ENCODE assay signal across 8 cellular contexts in the genomic region with DNA sequence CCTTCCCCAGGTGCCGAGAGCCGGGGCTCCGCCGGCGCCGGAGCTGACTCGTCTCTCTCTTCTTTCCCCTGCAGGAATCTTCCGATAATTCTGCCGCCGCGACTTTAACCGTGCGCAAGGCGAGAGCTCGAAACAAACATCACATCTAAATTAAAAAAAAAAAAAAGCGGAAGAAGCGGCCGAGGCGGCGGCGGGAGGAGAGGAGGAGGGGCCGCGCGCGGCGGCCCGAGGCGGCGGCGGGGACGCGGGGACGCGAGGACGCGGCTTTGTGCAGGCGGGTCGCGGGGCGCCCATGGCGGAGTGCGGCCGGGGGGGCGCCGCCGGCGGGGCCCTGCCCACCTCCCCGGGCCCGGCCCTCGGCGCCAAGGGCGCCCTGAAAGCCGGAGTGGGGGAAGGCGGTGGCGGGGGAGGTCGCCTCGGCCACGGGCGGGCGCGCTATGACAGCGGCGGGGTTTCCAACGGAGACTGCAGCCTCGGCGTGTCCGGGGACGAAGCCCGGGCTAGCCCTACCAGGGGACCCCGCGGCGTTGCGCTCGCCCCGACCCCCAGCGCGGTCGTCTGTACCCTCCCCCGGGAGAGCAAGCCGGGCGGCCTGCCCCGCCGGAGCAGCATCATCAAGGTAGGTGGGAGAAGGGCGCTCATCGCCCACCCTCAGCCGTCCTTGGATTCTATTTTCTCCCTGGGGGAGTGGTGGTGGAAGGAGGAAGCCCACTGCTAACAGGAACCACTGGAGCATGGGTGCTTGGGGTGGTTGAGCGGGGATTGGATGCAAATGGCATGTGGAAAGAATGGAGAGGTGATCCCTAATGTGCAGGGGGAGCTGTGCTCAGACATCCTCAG. TPM values are rescaled to one million over a fixed set of nuclear protein-coding genes. Genes with fewer than 3 reads are reported as not detected.
DNase-seq lines count a peak whose midpoint lies in the region; TF ChIP-seq lines count a peak whose summit lies in the region.

A gene (plus strand): TSS at position 208 of the 840 bp plus-strand sequence. CDS start 85 bp downstream, at position 293.

- WGBS in liver, result under 1% methylated on average over 87 of the region's 87 CpGs

- TF ChIP-seq CTCF in GM12864 (IDR thresholded peaks at IDR 0.05; ENCODE audit: low read depth, low read length, missing control alignments), result no peak
- TF ChIP-seq CTCF in liver (IDR thresholded peaks at IDR 0.05; ENCODE audit: low read depth, low read length, missing input control), result no peak

- H3K27ac ChIP-seq in cingulate gyrus (ENCODE audit: low read depth, low read length), result peak within 1 kb of the TSS; percentile 66
- H3K27ac ChIP-seq in liver (ENCODE audit: low read depth in 1 of 2, low read length in 2 of 2), result peak within 1 kb of the TSS; percentile 87 to 92

- peak within 1 kb of the TSS; percentile 61 to 90 for H3K9ac ChIP-seq in liver (ENCODE audit: low read depth in 1 of 2, low read length in 2 of 2)

- no peak for DNase-seq in GM12864 (ENCODE audit: low read depth)
- peak; percentile 81 for DNase-seq in H7
- DNase-seq in MG63, result peak; percentile 23
- peak; percentile 68 for DNase-seq in activated CD4-positive, alpha-beta T cell treated with anti-CD3 and anti-CD28 coated beads for 1 hour
- peak; percentile 40 to 49 for DNase-seq in stimulated activated CD4-positive, alpha-beta T cell treated with anti-CD3 and anti-CD28 coated beads, Interleukin-4, amount 100 ng/mL, for 48 hours (ENCODE audit: low read depth in 2 of 2)
- DNase-seq in NCI-H187 treated with DMSO at 0.1 percent for 48 hours (lab: John Stamatoyannopoulos, UW), result no peak

- H3K4me1 ChIP-seq in liver (ENCODE audit: control insufficient read depth in 4 of 4, insufficient read depth in 4 of 4, low read length in 3 of 4), result peaks cover 2 to 38% (median 16%) of the 10 kb centered on the region in 4 donors

- H3K36me3 ChIP-seq in H7 (replicated peaks; ENCODE audit: control insufficient read depth, insufficient read depth, low read length) (no peaks in the 10 kb centered on the region), MG63 (no peaks in the 10 kb centered on the region), liver (ENCODE audit: control insufficient read depth in 4 of 4, insufficient read depth in 3 of 4, low read depth in 1 of 4, low read length in 3 of 4) (no peaks in the 10 kb centered on the region)

- H3K4me3 ChIP-seq in GM12864 (ENCODE audit: low read depth, low read length), result peak within 1 kb of the TSS; percentile 90
- H3K4me3 ChIP-seq in H7 (ENCODE audit: insufficient read depth, low read depth, low read length), result peak within 1 kb of the TSS; percentile 59
- H3K4me3 ChIP-seq in MG63, result peak within 1 kb of the TSS; percentile 66
- H3K4me3 ChIP-seq in liver (ENCODE audit: low read depth in 1 of 3, low read length in 3 of 3), result peak within 1 kb of the TSS; percentile 72 to 99 (median 96)

- TF ChIP-seq RAD21 in liver (IDR thresholded peaks at IDR 0.05), result peak; percentile 22 to 51

- H3K9me3 ChIP-seq in MG63, result no peaks in the 10 kb centered on the region
- H3K9me3 ChIP-seq in liver (ENCODE audit: control insufficient read depth in 4 of 4, low read length in 3 of 4), result no peaks in the 10 kb centered on the region

- H3K27me3 ChIP-seq in H7 (ENCODE audit: control insufficient read depth, insufficient read depth, low read length) (peaks cover 55% of the 10 kb centered on the region), MG63 (no peaks in the 10 kb centered on the region), liver (ENCODE audit: control insufficient read depth in 4 of 4, insufficient read depth in 4 of 4, low read length in 3 of 4) (no peaks in the 10 kb centered on the region)

TF ChIP-seq in liver, 16 proteins besides CTCF, POLR2A, EP300 and RAD21:
- TF ChIP-seq FOXA2 (IDR thresholded peaks at IDR 0.05) (peak; percentile 7), HNF4G (IDR thresholded peaks at IDR 0.05) (no peak), SP1 (IDR thresholded peaks at IDR 0.05) (no peak), JUND (IDR thresholded peaks at IDR 0.05) (no peak), HNF4A (conservative IDR thresholded peaks at IDR 0.05) (no peak), NR2F2 (IDR thresholded peaks at IDR 0.05) (no peak), GABPA (IDR thresholded peaks at IDR 0.05 in 1 of 2, conservative IDR thresholded peaks at IDR 0.05 in 1 of 2) (no peak), EGR1 (IDR thresholded peaks at IDR 0.05; ENCODE audit: low read depth in 2 of 2) (no peak), FOXA1 (IDR thresholded peaks at IDR 0.05) (no peak), YY1 (IDR thresholded peaks at IDR 0.05) (peak; percentile 36), RXRA (IDR thresholded peaks at IDR 0.05) (peak in 1 of 2 donors; percentile 61), TAF1 (conservative IDR thresholded peaks at IDR 0.05) (no peak)
- TF ChIP-seq, protein P1, sequence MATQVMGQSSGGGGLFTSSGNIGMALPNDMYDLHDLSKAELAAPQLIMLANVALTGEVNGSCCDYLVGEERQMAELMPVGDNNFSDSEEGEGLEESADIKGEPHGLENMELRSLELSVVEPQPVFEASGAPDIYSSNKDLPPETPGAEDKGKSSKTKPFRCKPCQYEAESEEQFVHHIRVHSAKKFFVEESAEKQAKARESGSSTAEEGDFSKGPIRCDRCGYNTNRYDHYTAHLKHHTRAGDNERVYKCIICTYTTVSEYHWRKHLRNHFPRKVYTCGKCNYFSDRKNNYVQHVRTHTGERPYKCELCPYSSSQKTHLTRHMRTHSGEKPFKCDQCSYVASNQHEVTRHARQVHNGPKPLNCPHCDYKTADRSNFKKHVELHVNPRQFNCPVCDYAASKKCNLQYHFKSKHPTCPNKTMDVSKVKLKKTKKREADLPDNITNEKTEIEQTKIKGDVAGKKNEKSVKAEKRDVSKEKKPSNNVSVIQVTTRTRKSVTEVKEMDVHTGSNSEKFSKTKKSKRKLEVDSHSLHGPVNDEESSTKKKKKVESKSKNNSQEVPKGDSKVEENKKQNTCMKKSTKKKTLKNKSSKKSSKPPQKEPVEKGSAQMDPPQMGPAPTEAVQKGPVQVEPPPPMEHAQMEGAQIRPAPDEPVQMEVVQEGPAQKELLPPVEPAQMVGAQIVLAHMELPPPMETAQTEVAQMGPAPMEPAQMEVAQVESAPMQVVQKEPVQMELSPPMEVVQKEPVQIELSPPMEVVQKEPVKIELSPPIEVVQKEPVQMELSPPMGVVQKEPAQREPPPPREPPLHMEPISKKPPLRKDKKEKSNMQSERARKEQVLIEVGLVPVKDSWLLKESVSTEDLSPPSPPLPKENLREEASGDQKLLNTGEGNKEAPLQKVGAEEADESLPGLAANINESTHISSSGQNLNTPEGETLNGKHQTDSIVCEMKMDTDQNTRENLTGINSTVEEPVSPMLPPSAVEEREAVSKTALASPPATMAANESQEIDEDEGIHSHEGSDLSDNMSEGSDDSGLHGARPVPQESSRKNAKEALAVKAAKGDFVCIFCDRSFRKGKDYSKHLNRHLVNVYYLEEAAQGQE (IDR thresholded peaks at IDR 0.05), result no peak
- TF ChIP-seq, protein P2, sequence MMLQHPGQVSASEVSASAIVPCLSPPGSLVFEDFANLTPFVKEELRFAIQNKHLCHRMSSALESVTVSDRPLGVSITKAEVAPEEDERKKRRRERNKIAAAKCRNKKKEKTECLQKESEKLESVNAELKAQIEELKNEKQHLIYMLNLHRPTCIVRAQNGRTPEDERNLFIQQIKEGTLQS (IDR thresholded peaks at IDR 0.05), result no peak
- TF ChIP-seq, protein P3, sequence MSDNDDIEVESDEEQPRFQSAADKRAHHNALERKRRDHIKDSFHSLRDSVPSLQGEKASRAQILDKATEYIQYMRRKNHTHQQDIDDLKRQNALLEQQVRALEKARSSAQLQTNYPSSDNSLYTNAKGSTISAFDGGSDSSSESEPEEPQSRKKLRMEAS (IDR thresholded peaks at IDR 0.05), result no peak
- TF ChIP-seq, protein P4, sequence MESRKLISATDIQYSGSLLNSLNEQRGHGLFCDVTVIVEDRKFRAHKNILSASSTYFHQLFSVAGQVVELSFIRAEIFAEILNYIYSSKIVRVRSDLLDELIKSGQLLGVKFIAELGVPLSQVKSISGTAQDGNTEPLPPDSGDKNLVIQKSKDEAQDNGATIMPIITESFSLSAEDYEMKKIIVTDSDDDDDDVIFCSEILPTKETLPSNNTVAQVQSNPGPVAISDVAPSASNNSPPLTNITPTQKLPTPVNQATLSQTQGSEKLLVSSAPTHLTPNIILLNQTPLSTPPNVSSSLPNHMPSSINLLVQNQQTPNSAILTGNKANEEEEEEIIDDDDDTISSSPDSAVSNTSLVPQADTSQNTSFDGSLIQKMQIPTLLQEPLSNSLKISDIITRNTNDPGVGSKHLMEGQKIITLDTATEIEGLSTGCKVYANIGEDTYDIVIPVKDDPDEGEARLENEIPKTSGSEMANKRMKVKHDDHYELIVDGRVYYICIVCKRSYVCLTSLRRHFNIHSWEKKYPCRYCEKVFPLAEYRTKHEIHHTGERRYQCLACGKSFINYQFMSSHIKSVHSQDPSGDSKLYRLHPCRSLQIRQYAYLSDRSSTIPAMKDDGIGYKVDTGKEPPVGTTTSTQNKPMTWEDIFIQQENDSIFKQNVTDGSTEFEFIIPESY (IDR thresholded peaks at IDR 0.05), result no peak

RNA-seq across cellular contexts. Expression of the gene that starts here (rescaled TPM):
- total RNA-seq in H7 (2014; rRNA removed; shearing (Covaris generic)), result 1.9 and 3.3 TPM in 2 replicates
- total RNA-seq in MG63 (2014; rRNA removed; shearing (Covaris generic); ENCODE audit: low replicate concordance), result 6.2 and 9.6 TPM in 2 replicates
- total RNA-seq in liver, result 10 to 100 TPM; 16.3 to 16.5 TPM
- polyA plus RNA-seq in liver, result 1 to 10 TPM; 1.5 to 2.6 TPM

Comparison
In these comparisons a context has a peak if more than half of its experiments do, and no peak if none do; other contexts are left out.
1. DNase-seq: peak in H7 (single experiment), MG63 (single experiment), activated CD4-positive, alpha-beta T cell treated with anti-CD3 and anti-CD28 coated beads for 1 hour (single experiment) and stimulated activated CD4-positive, alpha-beta T cell treated with anti-CD3 and anti-CD28 coated beads, Interleukin-4, amount 100 ng/mL, for 48 hours (2 of 2); none in GM12864 (single experiment) and NCI-H187 treated with DMSO at 0.1 percent for 48 hours (single experiment).
2. Peak in every context shown above with its lines, with median percentiles within 50 percentile points of each other: H3K4me3 ChIP-seq.